In the genomic region with DNA sequence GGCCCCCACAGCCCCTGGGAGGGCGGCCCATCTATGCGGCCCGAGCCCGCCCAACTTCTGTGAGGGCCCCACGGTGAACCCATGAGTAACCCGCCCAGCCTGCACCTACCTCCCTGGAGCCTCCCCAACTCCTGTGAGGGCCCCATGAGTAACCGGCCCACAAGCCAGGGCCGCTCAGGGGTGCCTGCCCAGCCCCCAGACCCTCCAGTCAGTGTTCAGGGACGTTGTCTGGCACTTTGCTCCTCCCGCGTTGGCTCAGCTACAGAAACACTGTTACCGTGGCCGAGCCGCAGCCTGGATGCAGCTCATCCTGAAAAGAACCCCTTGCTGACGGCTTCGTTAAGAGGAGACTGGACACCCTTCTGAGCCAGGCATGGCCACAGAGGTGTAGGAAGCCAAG, we compare ENCODE assay signal across 24 cellular contexts.
DNase-seq lines count a peak whose midpoint lies in the region; ATAC-seq, FAIRE-seq and TF ChIP-seq lines count a peak whose summit lies in the region.
"Had no signal": no experiment of that assay in that cellular context is flagged by ENCODE, and none has a peak within 500 bp of the region (broad histone marks: within the 10 kb centered on the region; RNA-seq: fewer than 3 reads in every experiment).

No MANE protein-coding gene starts in this region.

- TF ChIP-seq CTCF in OCI-LY1 (IDR thresholded peaks at IDR 0.05; ENCODE audit: low read length), result peak; percentile 20
- TF ChIP-seq CTCF in kidney (IDR thresholded peaks at IDR 0.05; ENCODE audit: borderline replicate concordance, extremely low read depth, insufficient read depth), result no peak

- H3K4me1 ChIP-seq in OCI-LY1 (ENCODE audit: insufficient read depth, low read length, severe bottlenecking), result no peaks in the 10 kb centered on the region
- no peaks in the 10 kb centered on the region for H3K4me1 ChIP-seq in kidney (ENCODE audit: control insufficient read depth in 1 of 2, insufficient read depth in 1 of 2, low read depth in 1 of 2, low read length in 2 of 2)
- H3K4me1 ChIP-seq: A549, BE2C had no signal

- no peaks in the 10 kb centered on the region for H3K9me2 ChIP-seq in OCI-LY1 (ENCODE audit: low read depth, low read length)

- H3K27me3 ChIP-seq in OCI-LY1 (ENCODE audit: insufficient read depth, low read length), result no peaks in the 10 kb centered on the region
- H3K27me3 ChIP-seq: BE2C; BLaER1 treated with 17β-estradiol and CSF1 and Interleukin-3, amounts not matched to agents 10 nM and 100 nM had no signal

- peaks cover 24% of the 10 kb centered on the region for H3K36me3 ChIP-seq in OCI-LY1 (ENCODE audit: insufficient read depth, low read length)
- no peaks in the 10 kb centered on the region for H3K36me3 ChIP-seq in kidney (ENCODE audit: control insufficient read depth in 1 of 2, insufficient read depth in 2 of 2, low read length in 2 of 2)
- H3K36me3 ChIP-seq: BE2C had no signal

- H3K79me2 ChIP-seq in OCI-LY1 (ENCODE audit: insufficient read depth, low read length), result peaks cover 42% of the 10 kb centered on the region

- H3K9me3 ChIP-seq in OCI-LY1 (ENCODE audit: low read length) (no peaks in the 10 kb centered on the region), kidney (ENCODE audit: control insufficient read depth in 1 of 2, low read length in 2 of 2) (no peaks in the 10 kb centered on the region)
- H3K9me3 ChIP-seq: A549, BE2C had no signal

- H3K4me3 ChIP-seq in OCI-LY1 (ENCODE audit: low read depth, low read length, poor library complexity, severe bottlenecking) (no peak overlapping the region), kidney (ENCODE audit: low read length in 2 of 2) (no peak overlapping the region)
- H3K4me3 ChIP-seq: A549; BLaER1 treated with 17β-estradiol and CSF1 and Interleukin-3, amounts not matched to agents 10 nM and 100 nM; GM12878; GM23338 had no signal

- H3K27ac ChIP-seq in OCI-LY1 (ENCODE audit: low read depth, low read length, poor library complexity, severe bottlenecking) (no peak overlapping the region), kidney (ENCODE audit: low read depth in 2 of 2, low read length in 2 of 2) (no peak overlapping the region)
- H3K27ac ChIP-seq: A549; BLaER1 treated with 17β-estradiol and CSF1 and Interleukin-3, amounts not matched to agents 10 nM and 100 nM had no signal

- intact Hi-C loops in Right ventricle myocardium inferior (cut with DNase I), result no loop called here
- intact Hi-C loops in Right ventricle myocardium superior (cut with DNase I), result no loop called here
- intact Hi-C loops in kidney (cut with DNase I), result no loop called here

- ATAC-seq in Right ventricle myocardium inferior, result no peak
- no peak for ATAC-seq in Right ventricle myocardium superior (ENCODE audit: poor library complexity)
- ATAC-seq: GM12878 had no signal

- H3K4me2 ChIP-seq in OCI-LY1 (ENCODE audit: low read length), result no peak overlapping the region
- H3K4me2 ChIP-seq: A549; BLaER1 treated with 17β-estradiol and CSF1 and Interleukin-3, amounts not matched to agents 10 nM and 100 nM; GM23338 had no signal

- H3K9ac ChIP-seq in OCI-LY1 (ENCODE audit: low read length) (no peak overlapping the region), kidney (ENCODE audit: low read length in 2 of 2) (no peak overlapping the region)
- H3K9ac ChIP-seq: BLaER1 treated with 17β-estradiol and CSF1 and Interleukin-3, amounts not matched to agents 10 nM and 100 nM had no signal

- no peaks in the 10 kb centered on the region for H3F3A ChIP-seq in OCI-LY1 (ENCODE audit: insufficient read depth, low read length)

- DNase-seq in Right ventricle myocardium inferior (ENCODE audit: missing footprints), result peak; percentile 54
- DNase-seq in Right ventricle myocardium superior, result no peak
- DNase-seq in kidney, result peak; percentile 58
- DNase-seq in amygdala (lab: John Stamatoyannopoulos, UW), result no peak
- no peak for DNase-seq in stimulated activated naive CD4-positive, alpha-beta T cell treated with Interleukin-2 at 50 U/mL for 16 hours (lab: John Stamatoyannopoulos, UW)
- DNase-seq: 8988T; ACHN; AML-193; BE2C; CD4-positive, alpha-beta T cell; CD8-positive, alpha-beta memory T cell; DMS 273 treated with DMSO at 0.1 percent for 48 hours; DMS79; EL; GDM1; H9; HFFc6 had no signal

- H4K20me1 ChIP-seq in OCI-LY1 (ENCODE audit: insufficient read depth, low read length), result no peaks in the 10 kb centered on the region

- FAIRE-seq in kidney (lab: Jason Lieb, UNC), result no peak
- FAIRE-seq: A549, D721Med, GM12878, GM19239 had no signal

- H2AFZ ChIP-seq in OCI-LY1 (ENCODE audit: low read length), result no peak overlapping the region
- H2AFZ ChIP-seq: GM23338 had no signal

Comparison
In these comparisons a context has a peak if more than half of its experiments do, and no peak if none do; other contexts are left out.
1. DNase-seq: peak in Right ventricle myocardium inferior (single experiment) and kidney (single experiment); none in Right ventricle myocardium superior (single experiment), amygdala (0 of 56) and stimulated activated naive CD4-positive, alpha-beta T cell treated with Interleukin-2 at 50 U/mL for 16 hours (single experiment).